10 cellular contexts compared by ENCODE assay signal in the genomic region with DNA sequence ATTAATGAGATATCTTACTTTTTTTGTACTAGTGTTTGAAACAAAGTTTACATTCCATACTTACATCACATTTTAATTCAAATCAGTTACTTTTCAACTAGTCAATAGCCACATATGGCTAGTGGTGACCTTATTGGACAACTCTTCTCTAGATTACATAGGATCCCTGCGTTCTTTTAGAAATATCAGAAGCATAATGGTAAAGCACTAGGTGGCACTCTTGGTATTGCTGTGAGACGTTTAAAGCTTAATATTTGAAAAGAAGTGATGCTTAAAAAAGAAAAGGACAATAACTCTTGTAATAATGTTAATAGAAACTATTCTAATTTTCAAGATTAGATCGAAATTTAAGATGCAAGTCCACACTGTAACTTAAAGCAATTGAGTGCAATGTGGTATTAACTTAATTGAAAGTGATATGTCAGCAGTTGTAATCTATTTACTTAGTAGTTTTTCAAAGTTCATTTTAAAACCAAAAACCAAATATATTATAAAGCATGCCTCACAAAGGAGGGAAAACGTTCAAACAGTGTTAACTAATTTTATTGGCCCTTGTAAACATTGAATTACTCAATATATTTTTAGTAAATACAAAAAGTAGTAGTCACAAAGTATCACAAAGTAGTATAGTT.
DNase-seq lines count a peak whose midpoint lies in the region; ATAC-seq and TF ChIP-seq lines count a peak whose summit lies in the region.
"Had no signal": no experiment of that assay in that cellular context is flagged by ENCODE, and none has a peak within 500 bp of the region (broad histone marks: within the 10 kb centered on the region; RNA-seq: fewer than 3 reads in every experiment).

No MANE protein-coding gene starts in this region.

- H3K4me2 ChIP-seq in mammary epithelial cell (ENCODE audit: insufficient read depth, low read depth, low read length) (no peak overlapping the region), parathyroid adenoma (ENCODE audit: low read length) (no peak overlapping the region)

- no peaks in the 10 kb centered on the region for H3K9me3 ChIP-seq in mammary epithelial cell (replicated peaks; ENCODE audit: insufficient read depth, low read length)
- H3K9me3 ChIP-seq in parathyroid adenoma (ENCODE audit: control insufficient read depth, low read length) = no peaks in the 10 kb centered on the region
- H3K9me3 ChIP-seq: lower lobe of right lung had no signal

- WGBS in mammary epithelial cell (ENCODE audit: low coverage, missing lambda C conversion rate) = 0% methylated on average over 4 of the region's 4 CpGs

- no peaks in the 10 kb centered on the region for H3K36me3 ChIP-seq in mammary epithelial cell (ENCODE audit: insufficient read depth, low read length)
- no peaks in the 10 kb centered on the region for H3K36me3 ChIP-seq in parathyroid adenoma (ENCODE audit: control insufficient read depth, insufficient read depth, low read length)
- H3K36me3 ChIP-seq: lower lobe of right lung had no signal

- no peak overlapping the region for H3K27ac ChIP-seq in mammary epithelial cell (ENCODE audit: insufficient read depth, low read depth, low read length)
- no peak overlapping the region for H3K27ac ChIP-seq in parathyroid adenoma
- H3K27ac ChIP-seq: lower lobe of right lung had no signal

- CTCF ChIA-PET in mammary epithelial cell (lab: Charles Lee; ENCODE audit: low non-redundant PET) = interaction anchor here (0.6 kb wide), 1 partner anchor 293 kb away, joined by 3 read pairs; no protein-coding TSS in a partner anchor

- no peak overlapping the region for H3K4me3 ChIP-seq in NB4 (ENCODE audit: low read depth, low read length)
- no peak overlapping the region for H3K4me3 ChIP-seq in mammary epithelial cell (replicated peaks in 1 of 3; ENCODE audit: insufficient read depth in 1 of 3, low read depth in 2 of 3, low read length in 3 of 3)
- no peak overlapping the region for H3K4me3 ChIP-seq in parathyroid adenoma (ENCODE audit: low read depth, low read length)
- H3K4me3 ChIP-seq: lower lobe of right lung had no signal

- H2AFZ ChIP-seq in mammary epithelial cell (ENCODE audit: low read depth, low read length) = no peak overlapping the region
- H2AFZ ChIP-seq in parathyroid adenoma = no peak overlapping the region

- no peak for TF ChIP-seq POLR2A in NB4 (IDR thresholded peaks at IDR 0.05; ENCODE audit: extremely low read depth, insufficient read length)

- DNase-seq in NCI-H1105 treated with DMSO at 0.1 percent for 48 hours (lab: John Stamatoyannopoulos, UW) = peak; percentile 29
- DNase-seq in NCI-H1105 (lab: John Stamatoyannopoulos, UW) = no peak
- DNase-seq in NB4 (ENCODE audit: low read depth) = peak; percentile 41
- DNase-seq in mammary epithelial cell = peak; percentile 8
- no peak for DNase-seq in germinal center (ENCODE audit: low spot score)
- DNase-seq: lower lobe of right lung, NCI-H2107 had no signal

- peak; percentile 19 for TF ChIP-seq CTCF in NB4 (IDR thresholded peaks at IDR 0.05; ENCODE audit: low read depth, low read length)
- peak; percentile 41 to 56 for TF ChIP-seq CTCF in mammary epithelial cell (conservative IDR thresholded peaks at IDR 0.05 in 1 of 2, IDR thresholded peaks at IDR 0.05 in 1 of 2; ENCODE audit: extremely low read depth in 1 of 2, insufficient read depth in 1 of 2, low read depth in 1 of 2, low read length in 2 of 2)
- TF ChIP-seq CTCF in parathyroid adenoma (IDR thresholded peaks at IDR 0.05) = peak; percentile 72

- H3K27me3 ChIP-seq in mammary epithelial cell (ENCODE audit: insufficient read depth, low read length) (no peaks in the 10 kb centered on the region), parathyroid adenoma (ENCODE audit: control insufficient read depth, insufficient read depth, low read length) (no peaks in the 10 kb centered on the region)

- intact Hi-C loops in mammary epithelial cell (cut with micrococcal nuclease) = loop anchor here (2.0 to 10.0 kb wide), 3 partner anchors 140 to 952 kb away; no protein-coding TSS in a partner anchor

- no TSS peak for BruUV-seq in mammary epithelial cell (replicated peaks; lab: Mats Ljungman, UMichigan)

- H3K9ac ChIP-seq in mammary epithelial cell (ENCODE audit: insufficient read depth, low read length) (no peak overlapping the region), parathyroid adenoma (no peak overlapping the region)

- ATAC-seq in HG02763 (IDR thresholded peaks at IDR 0.05; ENCODE audit: unreplicated experiment) (no peak), HG02840 (IDR thresholded peaks at IDR 0.05; ENCODE audit: low FRiP score, unreplicated experiment) (no peak)
- ATAC-seq: lower lobe of right lung had no signal

- dilution Hi-C loops in mammary epithelial cell (cut with HindIII; ENCODE audit: low sequenced_read_pairs) = no loop called here

- H3K79me2 ChIP-seq in mammary epithelial cell (ENCODE audit: insufficient read depth, low read length) = no peaks in the 10 kb centered on the region
- H3K79me2 ChIP-seq in parathyroid adenoma = no peaks in the 10 kb centered on the region

- H3K4me1 ChIP-seq in mammary epithelial cell (ENCODE audit: insufficient read depth, low read length) = no peaks in the 10 kb centered on the region
- H3K4me1 ChIP-seq in parathyroid adenoma = no peaks in the 10 kb centered on the region
- H3K4me1 ChIP-seq: lower lobe of right lung had no signal

- in situ Hi-C loops in mammary epithelial cell (cut with MboI; ENCODE audit: low sequenced_read_pairs in 2 of 2) = loop anchor here in 1 of 2 donors (25.0 kb wide), 1 partner anchor 855 kb away; no protein-coding TSS in a partner anchor

- no peaks in the 10 kb centered on the region for H4K20me1 ChIP-seq in mammary epithelial cell (ENCODE audit: insufficient read depth, low read length)

Comparison
In these comparisons a context has a peak if more than half of its experiments do, and no peak if none do; other contexts are left out.
1. DNase-seq: peak in NCI-H1105 treated with DMSO at 0.1 percent for 48 hours (single experiment), NB4 (single experiment) and mammary epithelial cell (single experiment); none in NCI-H1105 (single experiment) and germinal center (single experiment).
2. CTCF ChIP-seq: peak in every context shown above with its lines; median percentile 72 in parathyroid adenoma; 48 in mammary epithelial cell; 19 in NB4.